Comparison of ENCODE assay signal across 17 cellular contexts in the genomic region with DNA sequence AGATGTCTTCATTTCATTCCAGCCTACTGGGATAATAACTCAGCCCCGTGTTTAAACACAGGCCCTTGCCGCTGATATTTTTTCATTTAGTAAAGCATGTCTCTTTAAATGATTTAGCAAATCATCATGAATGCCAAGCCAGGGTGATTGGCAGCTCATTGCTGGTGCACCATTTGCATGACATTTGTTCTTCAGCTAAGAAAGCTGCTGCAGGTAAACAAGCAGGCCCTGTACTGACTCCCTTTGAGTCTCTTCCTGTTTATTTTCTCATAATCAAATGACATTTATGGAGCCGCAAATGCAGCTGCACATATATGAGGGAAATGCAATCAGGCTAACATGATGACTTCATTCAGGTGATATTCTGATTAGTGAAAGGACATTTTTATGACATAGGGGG.
DNase-seq lines count a peak whose midpoint lies in the region; ATAC-seq and TF ChIP-seq lines count a peak whose summit lies in the region.
"Had no signal": no experiment of that assay in that cellular context is flagged by ENCODE, and none has a peak within 500 bp of the region (broad histone marks: within the 10 kb centered on the region; RNA-seq: fewer than 3 reads in every experiment).

No MANE protein-coding gene starts in this region.

- no peaks in the 10 kb centered on the region for H3K9me2 ChIP-seq in neural cell (ENCODE audit: insufficient read depth, low read length)

- no peak overlapping the region for H2AFZ ChIP-seq in neural cell (ENCODE audit: low read depth, low read length)

- H3K36me3 ChIP-seq in neural cell (ENCODE audit: insufficient read depth, low read length): no peaks in the 10 kb centered on the region

- no peak overlapping the region for H3K4me2 ChIP-seq in neural cell (ENCODE audit: low read length)

- ATAC-seq in activated CD4-positive, CD25-positive, alpha-beta regulatory T cell treated with anti-CD3 and anti-CD28 coated beads, Interleukin-2, amount 50 U/mL, for 24 hours: no peak
- ATAC-seq: Right ventricle myocardium inferior, T-cell had no signal

- TF ChIP-seq EP300 in neural cell (conservative IDR thresholded peaks at IDR 0.05; ENCODE audit: poor library complexity, severe bottlenecking): peak; percentile 65

- H3K9me3 ChIP-seq in neural cell (ENCODE audit: low read length): no peaks in the 10 kb centered on the region

- H3K79me2 ChIP-seq in neural cell (replicated peaks; ENCODE audit: insufficient read depth, low read length): no peaks in the 10 kb centered on the region

- H3F3A ChIP-seq in neural cell (ENCODE audit: insufficient read depth, low read length, poor library complexity, severe bottlenecking): no peaks in the 10 kb centered on the region

- peak overlapping the region; percentile 2 for H3K4me3 ChIP-seq in neural cell (ENCODE audit: low read length)

- no peak for TF ChIP-seq CTCF in neural cell (IDR thresholded peaks at IDR 0.05; ENCODE audit: poor library complexity, severe bottlenecking)

- intact Hi-C loops in cardiac septum (cut with DNase I): no loop called here

- H3K9ac ChIP-seq in neural cell (ENCODE audit: low read length): no peak overlapping the region

- no peaks in the 10 kb centered on the region for H3K27me3 ChIP-seq in neural cell (ENCODE audit: insufficient read depth, low read depth, low read length)

- no peak for TF ChIP-seq RAD21 in neural cell (conservative IDR thresholded peaks at IDR 0.05)

- H3K27ac ChIP-seq in neural cell (ENCODE audit: low read length): peak overlapping the region; percentile 13

- no peaks in the 10 kb centered on the region for H4K20me1 ChIP-seq in neural cell (ENCODE audit: insufficient read depth)

- DNase-seq in NCI-H2081 (lab: John Stamatoyannopoulos, UW) (peak; percentile 7 to 71), NCI-H2081 treated with DMSO at 0.1 percent for 48 hours (lab: John Stamatoyannopoulos, UW) (no peak), M059J (ENCODE audit: low read depth) (peak; percentile 7), SK-N-DZ (ENCODE audit: low spot score) (peak; percentile 50), amygdala (lab: John Stamatoyannopoulos, UW) (no peak), cardiac septum (ENCODE audit: low spot score) (no peak)
- DNase-seq: 8988T, DND-41, HCEC 1CT, Kasumi-1, NCI-H1105, NCI-H1694 treated with DMSO at 0.1 percent for 48 hours, NCI-H446, T-cell had no signal

TF ChIP-seq in neural cell, 6 proteins besides CTCF, POLR2A, EP300 and RAD21:
- peak; percentile 40 for TF ChIP-seq POLR2AphosphoS5 (IDR thresholded peaks at IDR 0.05)
- TF ChIP-seq EZH2 (IDR thresholded peaks at IDR 0.05; ENCODE audit: borderline replicate concordance, insufficient read depth, low read length, poor library complexity, severe bottlenecking): no peak
- no peak for TF ChIP-seq TAF1 (IDR thresholded peaks at IDR 0.05; ENCODE audit: low read depth)
- no peak for TF ChIP-seq MXI1 (conservative IDR thresholded peaks at IDR 0.05; ENCODE audit: poor library complexity, severe bottlenecking)
- TF ChIP-seq SMC3 (conservative IDR thresholded peaks at IDR 0.05; ENCODE audit: poor library complexity): no peak
- TF ChIP-seq, protein P1, sequence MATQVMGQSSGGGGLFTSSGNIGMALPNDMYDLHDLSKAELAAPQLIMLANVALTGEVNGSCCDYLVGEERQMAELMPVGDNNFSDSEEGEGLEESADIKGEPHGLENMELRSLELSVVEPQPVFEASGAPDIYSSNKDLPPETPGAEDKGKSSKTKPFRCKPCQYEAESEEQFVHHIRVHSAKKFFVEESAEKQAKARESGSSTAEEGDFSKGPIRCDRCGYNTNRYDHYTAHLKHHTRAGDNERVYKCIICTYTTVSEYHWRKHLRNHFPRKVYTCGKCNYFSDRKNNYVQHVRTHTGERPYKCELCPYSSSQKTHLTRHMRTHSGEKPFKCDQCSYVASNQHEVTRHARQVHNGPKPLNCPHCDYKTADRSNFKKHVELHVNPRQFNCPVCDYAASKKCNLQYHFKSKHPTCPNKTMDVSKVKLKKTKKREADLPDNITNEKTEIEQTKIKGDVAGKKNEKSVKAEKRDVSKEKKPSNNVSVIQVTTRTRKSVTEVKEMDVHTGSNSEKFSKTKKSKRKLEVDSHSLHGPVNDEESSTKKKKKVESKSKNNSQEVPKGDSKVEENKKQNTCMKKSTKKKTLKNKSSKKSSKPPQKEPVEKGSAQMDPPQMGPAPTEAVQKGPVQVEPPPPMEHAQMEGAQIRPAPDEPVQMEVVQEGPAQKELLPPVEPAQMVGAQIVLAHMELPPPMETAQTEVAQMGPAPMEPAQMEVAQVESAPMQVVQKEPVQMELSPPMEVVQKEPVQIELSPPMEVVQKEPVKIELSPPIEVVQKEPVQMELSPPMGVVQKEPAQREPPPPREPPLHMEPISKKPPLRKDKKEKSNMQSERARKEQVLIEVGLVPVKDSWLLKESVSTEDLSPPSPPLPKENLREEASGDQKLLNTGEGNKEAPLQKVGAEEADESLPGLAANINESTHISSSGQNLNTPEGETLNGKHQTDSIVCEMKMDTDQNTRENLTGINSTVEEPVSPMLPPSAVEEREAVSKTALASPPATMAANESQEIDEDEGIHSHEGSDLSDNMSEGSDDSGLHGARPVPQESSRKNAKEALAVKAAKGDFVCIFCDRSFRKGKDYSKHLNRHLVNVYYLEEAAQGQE (IDR thresholded peaks at IDR 0.05; ENCODE audit: borderline replicate concordance): no peak

Comparison
In these comparisons a context has a peak if more than half of its experiments do, and no peak if none do; other contexts are left out.
1. DNase-seq: peak in NCI-H2081 (2 of 2), M059J (single experiment) and SK-N-DZ (single experiment); none in NCI-H2081 treated with DMSO at 0.1 percent for 48 hours (single experiment), amygdala (0 of 56) and cardiac septum (single experiment).